13 cellular contexts compared by ENCODE assay signal in the genomic region with DNA sequence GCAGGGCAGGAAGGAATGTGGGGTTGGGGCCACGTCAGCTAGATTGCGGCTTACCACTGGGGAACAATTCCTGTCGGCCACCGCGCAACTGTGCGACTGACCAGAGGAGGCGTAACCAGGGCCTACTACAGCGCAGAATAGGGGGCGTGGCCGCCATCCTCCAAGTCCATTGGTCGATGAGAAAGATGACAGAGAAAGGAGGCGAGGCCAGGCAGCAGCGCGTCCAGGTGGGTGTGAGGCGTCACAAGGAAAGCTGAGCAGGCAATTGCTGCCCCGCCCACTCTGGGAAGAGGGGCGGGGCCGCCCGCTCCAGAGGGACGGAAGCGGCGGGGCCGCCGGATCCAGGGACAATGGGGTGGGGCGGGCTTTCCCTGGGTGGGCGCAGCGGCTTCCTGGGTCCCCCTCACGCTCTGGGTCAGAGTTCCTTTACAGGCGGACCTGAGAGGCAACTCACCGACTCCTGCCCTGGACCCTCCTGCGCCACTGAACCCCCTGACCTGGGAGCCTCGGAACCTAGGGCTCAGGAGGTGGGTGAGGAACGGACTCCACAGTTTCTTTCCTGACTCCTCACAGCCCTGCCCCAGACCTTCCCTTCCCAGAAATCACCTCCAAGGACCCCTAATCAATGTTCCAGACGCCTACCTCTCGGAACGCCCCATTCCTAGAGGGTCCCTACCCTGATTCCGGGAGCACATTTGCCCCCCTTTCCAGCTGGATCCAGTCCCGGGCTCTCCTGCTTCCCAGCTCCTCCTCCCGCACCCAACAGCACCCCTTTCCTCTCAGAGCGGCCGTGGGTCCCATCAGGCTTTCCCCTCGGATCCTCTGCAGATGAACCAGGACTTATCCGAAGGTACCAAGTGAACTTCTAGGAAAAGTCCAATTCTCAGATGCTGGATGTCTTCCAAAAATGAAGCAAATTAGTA.
DNase-seq lines count a peak whose midpoint lies in the region; ATAC-seq and TF ChIP-seq lines count a peak whose summit lies in the region.
"Had no signal": no experiment of that assay in that cellular context is flagged by ENCODE, and none has a peak within 500 bp of the region (broad histone marks: within the 10 kb centered on the region; RNA-seq: fewer than 3 reads in every experiment).

No MANE protein-coding gene starts in this region.

- H3K9ac ChIP-seq in colonic mucosa (ENCODE audit: low read depth in 2 of 2, low read length in 2 of 2): no peak overlapping the region

- no peak overlapping the region for H3K27ac ChIP-seq in colonic mucosa
- H3K27ac ChIP-seq in CD4-positive, alpha-beta T cell (ENCODE audit: low read depth, low read length): no peak overlapping the region

- H3K36me3 Mint-ChIP-seq in CD4-positive, alpha-beta T cell (ENCODE audit: low read depth): no peaks in the 10 kb centered on the region
- H3K36me3 Mint-ChIP-seq in activated T-helper 2 cell treated with anti-CD3 and anti-CD28 coated beads, Interferon-gamma antibody, Interleukin-2, Interleukin-4, amounts not matched to agents 10 μg/mL and 5 μg/mL and 100 μg/mL, durations not matched to agents 14 hours and 24 hours and 36 hours (ENCODE audit: low read depth): peaks cover 4% of the 10 kb centered on the region

- H3K4me1 Mint-ChIP-seq in CD4-positive, alpha-beta T cell (ENCODE audit: low read depth): no peaks in the 10 kb centered on the region
- H3K4me1 Mint-ChIP-seq in activated T-helper 2 cell treated with anti-CD3 and anti-CD28 coated beads, Interferon-gamma antibody, Interleukin-2, Interleukin-4, amounts not matched to agents 10 μg/mL and 5 μg/mL and 100 μg/mL, durations not matched to agents 14 hours and 24 hours and 36 hours (ENCODE audit: low read depth): no peaks in the 10 kb centered on the region

- H3K4me3 Mint-ChIP-seq in CD4-positive, alpha-beta T cell: no peak overlapping the region
- H3K4me3 Mint-ChIP-seq in activated T-helper 2 cell treated with anti-CD3 and anti-CD28 coated beads, Interferon-gamma antibody, Interleukin-2, Interleukin-4, amounts not matched to agents 10 μg/mL and 5 μg/mL and 100 μg/mL, durations not matched to agents 14 hours and 24 hours and 36 hours (ENCODE audit: low read depth): no peak overlapping the region
- H3K4me3 Mint-ChIP-seq: type B pancreatic cell had no signal

- H3K4me1 ChIP-seq in colonic mucosa: no peaks in the 10 kb centered on the region

- DNase-seq in Ammon's horn (ENCODE audit: low spot score) (peak; percentile 73), colonic mucosa (peak; percentile 32), left colon (peak; percentile 42 to 80), putamen (ENCODE audit: low spot score) (peak; percentile 68), cerebellar nuclear complex (lab: John Stamatoyannopoulos, UW) (no peak)
- no peak for DNase-seq in CD4-positive, alpha-beta T cell
- DNase-seq in activated T-helper 2 cell treated with anti-CD3 and anti-CD28 coated beads, Interferon-gamma antibody, Interleukin-2, Interleukin-4, amounts not matched to agents 10 μg/mL and 5 μg/mL and 100 μg/mL, durations not matched to agents 14 hours and 24 hours and 36 hours (ENCODE audit: low spot score): no peak
- DNase-seq: activated CD4-positive, alpha-beta T cell treated with anti-CD3 and anti-CD28 coated beads, Interleukin-2, amount 50 U/mL, for 4 hours; activated gamma-delta T cell treated with Interleukin-2 at 50 U/mL for 16 hours; NCI-H2081 treated with DMSO at 0.1 percent for 48 hours had no signal

- no peak overlapping the region for H3K4me3 ChIP-seq in colonic mucosa

- peak; percentile 22 for ATAC-seq in left colon
- no peak for ATAC-seq in CD4-positive, alpha-beta T cell (ENCODE audit: poor library complexity)
- ATAC-seq in GM21528 (IDR thresholded peaks at IDR 0.05; ENCODE audit: low FRiP score, unreplicated experiment): no peak
- ATAC-seq: Panc1 had no signal

- CTCF ChIA-PET in CD4-positive, alpha-beta T cell (lab: Charles Lee): no interaction called here

- no peak overlapping the region for H3K27ac Mint-ChIP-seq in CD4-positive, alpha-beta T cell
- no peak overlapping the region for H3K27ac Mint-ChIP-seq in activated T-helper 2 cell treated with anti-CD3 and anti-CD28 coated beads, Interferon-gamma antibody, Interleukin-2, Interleukin-4, amounts not matched to agents 10 μg/mL and 5 μg/mL and 100 μg/mL, durations not matched to agents 14 hours and 24 hours and 36 hours
- H3K27ac Mint-ChIP-seq: type B pancreatic cell had no signal

- H3K9me3 ChIP-seq in colonic mucosa: no peaks in the 10 kb centered on the region
- H3K9me3 ChIP-seq in CD4-positive, alpha-beta T cell (ENCODE audit: control insufficient read depth, low read length): peaks cover 17% of the 10 kb centered on the region

- TF ChIP-seq CTCF in colonic mucosa (IDR thresholded peaks at IDR 0.05): no peak
- TF ChIP-seq CTCF in CD4-positive, alpha-beta T cell (IDR thresholded peaks at IDR 0.05): no peak

- peaks cover 23% of the 10 kb centered on the region for H3K9me3 Mint-ChIP-seq in CD4-positive, alpha-beta T cell
- H3K9me3 Mint-ChIP-seq in activated T-helper 2 cell treated with anti-CD3 and anti-CD28 coated beads, Interferon-gamma antibody, Interleukin-2, Interleukin-4, amounts not matched to agents 10 μg/mL and 5 μg/mL and 100 μg/mL, durations not matched to agents 14 hours and 24 hours and 36 hours: peaks cover 79% of the 10 kb centered on the region

- no peaks in the 10 kb centered on the region for H3K27me3 Mint-ChIP-seq in CD4-positive, alpha-beta T cell
- H3K27me3 Mint-ChIP-seq in activated T-helper 2 cell treated with anti-CD3 and anti-CD28 coated beads, Interferon-gamma antibody, Interleukin-2, Interleukin-4, amounts not matched to agents 10 μg/mL and 5 μg/mL and 100 μg/mL, durations not matched to agents 14 hours and 24 hours and 36 hours (ENCODE audit: low read depth): no peaks in the 10 kb centered on the region
- H3K27me3 Mint-ChIP-seq: type B pancreatic cell had no signal

- intact Hi-C loops in colonic mucosa (cut with DNase I) (no loop called here), left colon (cut with DNase I, micrococcal nuclease) (no loop called here)
- intact Hi-C loops in CD4-positive, alpha-beta T cell (cut with DNase I, micrococcal nuclease): no loop called here
- intact Hi-C loops in activated T-helper 2 cell treated with anti-CD3 and anti-CD28 coated beads, Interferon-gamma antibody, Interleukin-2, Interleukin-4, amounts not matched to agents 10 μg/mL and 5 μg/mL and 100 μg/mL, durations not matched to agents 14 hours and 24 hours and 36 hours (cut with micrococcal nuclease): no loop called here

- H3K36me3 ChIP-seq in colonic mucosa: no peaks in the 10 kb centered on the region

- no peaks in the 10 kb centered on the region for H3K27me3 ChIP-seq in colonic mucosa
- H3K27me3 ChIP-seq in CD4-positive, alpha-beta T cell (ENCODE audit: control insufficient read depth, insufficient read depth, low read length): no peaks in the 10 kb centered on the region

- POLR2A ChIA-PET in CD4-positive, alpha-beta T cell (lab: Charles Lee): no interaction called here

Comparison
In these comparisons a context has a peak if more than half of its experiments do, and no peak if none do; other contexts are left out.
1. DNase-seq: peak in Ammon's horn (single experiment), colonic mucosa (single experiment), left colon (2 of 2) and putamen (single experiment); none in CD4-positive, alpha-beta T cell (0 of 10), cerebellar nuclear complex (0 of 2) and activated T-helper 2 cell treated with anti-CD3 and anti-CD28 coated beads, Interferon-gamma antibody, Interleukin-2, Interleukin-4, amounts not matched to agents 10 μg/mL and 5 μg/mL and 100 μg/mL, durations not matched to agents 14 hours and 24 hours and 36 hours (single experiment).